Comparison of ENCODE assay signal across 11 cellular contexts in the genomic region with DNA sequence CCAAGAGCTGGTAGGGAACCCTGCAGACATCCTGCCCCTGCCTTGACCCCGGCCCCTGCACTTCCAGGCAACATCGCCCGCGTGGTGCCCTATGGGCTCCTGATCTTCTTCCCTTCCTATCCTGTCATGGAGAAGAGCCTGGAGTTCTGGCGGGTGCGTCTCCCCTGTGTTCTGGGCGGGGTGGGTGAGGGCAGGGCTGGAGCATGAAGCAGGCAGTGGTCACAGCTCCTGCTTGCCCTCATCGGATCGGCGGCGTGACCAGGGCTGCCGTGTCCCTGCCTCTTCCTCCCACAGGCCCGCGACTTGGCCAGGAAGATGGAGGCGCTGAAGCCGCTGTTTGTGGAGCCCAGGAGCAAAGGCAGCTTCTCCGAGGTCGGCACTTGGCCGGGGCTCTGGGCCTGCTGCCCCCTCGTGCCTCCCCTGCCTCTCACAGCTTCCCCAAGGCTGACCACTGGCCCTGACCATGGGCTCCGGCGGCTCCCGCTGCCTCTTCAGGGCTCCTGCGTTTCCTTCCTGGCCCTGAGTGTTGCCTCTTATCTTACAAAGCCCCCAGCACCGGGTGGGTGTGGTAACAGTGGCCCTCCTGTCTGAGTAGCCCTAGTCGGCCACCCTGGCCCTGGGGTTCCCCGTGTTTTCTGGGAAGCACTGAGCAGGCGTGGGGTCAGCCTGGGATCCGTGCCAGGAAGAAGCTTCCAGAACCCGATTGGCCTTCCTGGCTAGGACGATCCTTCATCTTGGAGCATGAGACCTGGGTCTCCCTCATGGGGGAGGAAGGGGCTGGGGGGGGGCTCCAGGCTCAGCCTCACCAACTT. TPM values are rescaled to one million over a fixed set of nuclear protein-coding genes. Genes with fewer than 3 reads are reported as not detected.
DNase-seq lines count a peak whose midpoint lies in the region; TF ChIP-seq lines count a peak whose summit lies in the region.
"Had no signal": no experiment of that assay in that cellular context is flagged by ENCODE, and none has a peak within 500 bp of the region (broad histone marks: within the 10 kb centered on the region; RNA-seq: fewer than 3 reads in every experiment).

No MANE protein-coding gene starts in this region.

- DNase-seq in M059J (ENCODE audit: low read depth) (peak; percentile 9), sigmoid colon (no peak), NCI-H2171 (lab: John Stamatoyannopoulos, UW) (no peak), 8988T (no peak)
- no peak for DNase-seq in activated naive CD4-positive, alpha-beta T cell treated with Interleukin-2 at 50 U/mL for 16 hours
- DNase-seq: activated CD4-positive, alpha-beta T cell treated with anti-CD3 and anti-CD28 coated beads, Interleukin-2, amount 50 U/mL, for 4 hours; activated gamma-delta T cell treated with Interleukin-2 at 50 U/mL for 16 hours; central memory CD4-positive, alpha-beta T cell; EL; T-cell had no signal

- H3K27me3 ChIP-seq in esophagus (ENCODE audit: control insufficient read depth in 1 of 2, insufficient read depth in 2 of 2, low read length in 2 of 2) (no peaks in the 10 kb centered on the region), sigmoid colon (no peaks in the 10 kb centered on the region)

- H3K9me3 ChIP-seq in esophagus (ENCODE audit: control insufficient read depth in 2 of 2, insufficient read depth in 1 of 2, low read depth in 1 of 2, low read length in 1 of 2) (no peaks in the 10 kb centered on the region), sigmoid colon (no peaks in the 10 kb centered on the region)

- H3K36me3 ChIP-seq in esophagus (ENCODE audit: control insufficient read depth in 2 of 2, insufficient read depth in 2 of 2, low read length in 1 of 2) (no peaks in the 10 kb centered on the region), sigmoid colon (peaks cover 0 to 5% (median 0%) of the 10 kb centered on the region in 4 donors)

- intact Hi-C loops in sigmoid colon (cut with DNase I): no loop called here

- TF ChIP-seq EP300 in sigmoid colon (IDR thresholded peaks at IDR 0.05): no peak

- peaks cover 9 to 29% of the 10 kb centered on the region in 2 donors for H3K4me1 ChIP-seq in esophagus (ENCODE audit: control insufficient read depth in 2 of 2, insufficient read depth in 2 of 2, low read length in 1 of 2)
- peaks cover 2 to 33% (median 30%) of the 10 kb centered on the region in 4 donors for H3K4me1 ChIP-seq in sigmoid colon

- no peak for TF ChIP-seq POLR2A in sigmoid colon (IDR thresholded peaks at IDR 0.05)

- WGBS in esophagus, 2 donors: 71 to 75% methylated on average over 29 to 31 of the region's 31 CpGs
- WGBS in sigmoid colon, 2 donors: 85 to 90% methylated on average over 31 of the region's 31 CpGs

- H3K4me3 ChIP-seq in esophagus (ENCODE audit: low read depth in 1 of 2, low read length in 2 of 2) (no peak overlapping the region), sigmoid colon (no peak overlapping the region)

- H3K27ac ChIP-seq in esophagus (ENCODE audit: low read depth in 2 of 2, low read length in 1 of 2) (peak overlapping the region; percentile 27 to 74), sigmoid colon (peak overlapping the region; percentile 48 to 87 (median 74))

- TF ChIP-seq CTCF in sigmoid colon (IDR thresholded peaks at IDR 0.05): no peak

RNA-seq across cellular contexts. Expression of a gene that starts 8.0 kb away (rescaled TPM):
- 1.9 TPM in 1 of 2 replicates, not detected in the other for total RNA-seq in M059J (2014; rRNA removed; shearing (Covaris generic))
- 10 to 100 TPM in 1 of 2 donors, 1 to 10 TPM in 1; 2.6 to 15.2 TPM for polyA plus RNA-seq in esophagus
- 10 to 100 TPM in 1 of 4 donors, 1 to 10 TPM in 3; 1.8 to 45.5 (median 4.2) TPM for total RNA-seq in sigmoid colon
- polyA plus RNA-seq in sigmoid colon: 100 to 1,000 TPM in 1 of 3 donors, 1 to 10 TPM in 2; 1.2 to 186 (median 4.8) TPM

RNA-seq across cellular contexts. Expression of a gene that starts 19.3 kb away (rescaled TPM):
- 29.1 and 56.3 TPM in 2 replicates for total RNA-seq in M059J (2014; rRNA removed; shearing (Covaris generic))
- polyA plus RNA-seq in esophagus: 10 to 100 TPM; 33.9 to 35.4 TPM
- 10 to 100 TPM; 26.8 to 38.7 (median 28.8) TPM for total RNA-seq in sigmoid colon
- polyA plus RNA-seq in sigmoid colon: 10 to 100 TPM; 39.1 to 70.2 (median 45.6) TPM

RNA-seq across cellular contexts. Expression of a gene that starts 19.4 kb away (rescaled TPM):
- total RNA-seq in M059J (2014; rRNA removed; shearing (Covaris generic)): 24.2 and 25.7 TPM in 2 replicates
- 10 to 100 TPM; 24.4 to 38.9 TPM for polyA plus RNA-seq in esophagus
- 10 to 100 TPM; 18.5 to 22.5 (median 19.6) TPM for total RNA-seq in sigmoid colon
- 10 to 100 TPM; 24.0 to 44.9 (median 30.5) TPM for polyA plus RNA-seq in sigmoid colon

RNA-seq across cellular contexts. Expression of a gene that starts 30.3 kb away (rescaled TPM):
- 4.0 and 9.9 TPM in 2 replicates for total RNA-seq in M059J (2014; rRNA removed; shearing (Covaris generic))
- polyA plus RNA-seq in esophagus (10 to 100 TPM in 1 of 2 donors, 1 to 10 TPM in 1; 8.1 to 14.5 TPM), sigmoid colon (10 to 100 TPM in 1 of 3 donors, 1 to 10 TPM in 2; 3.6 to 22.4 (median 9.0) TPM)
- 10 to 100 TPM; 19.6 to 44.3 (median 31.4) TPM for total RNA-seq in sigmoid colon

RNA-seq across cellular contexts. Expression of a gene that starts 35.2 kb away (rescaled TPM):
- 0.89 and 2.6 TPM in 2 replicates for total RNA-seq in M059J (2014; rRNA removed; shearing (Covaris generic))
- polyA plus RNA-seq in esophagus: 1 to 10 TPM; 3.7 to 6.1 TPM
- 10 to 100 TPM; 14.6 to 22.1 (median 20.1) TPM for total RNA-seq in sigmoid colon
- 10 to 100 TPM in 1 of 3 donors, 1 to 10 TPM in 2; 1.8 to 25.2 (median 6.6) TPM for polyA plus RNA-seq in sigmoid colon
